ENCODE assay signal across 1 cellular context in the genomic region with DNA sequence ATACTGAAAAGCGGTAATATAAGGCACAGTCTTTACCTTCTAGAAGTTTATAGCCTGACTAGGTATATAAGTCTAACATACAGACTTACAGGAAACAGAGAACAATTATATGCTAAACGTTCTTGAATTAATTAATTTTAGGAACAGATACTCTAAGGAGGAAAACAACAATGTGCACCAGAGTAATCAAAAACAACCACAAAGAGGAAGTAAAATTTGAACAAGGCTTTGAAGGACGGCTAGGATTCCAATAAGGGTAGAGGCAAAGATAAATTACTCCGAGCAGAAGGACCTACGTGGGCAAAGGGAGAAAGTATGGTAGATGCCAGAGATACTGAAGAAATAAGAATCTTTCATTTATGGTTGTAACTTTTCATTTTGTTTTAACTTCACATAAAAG.
TF ChIP-seq lines count a peak whose summit lies in the region.

No MANE protein-coding gene starts in this region.

TF ChIP-seq in SK-N-SH, 30 proteins besides CTCF, POLR2A, EP300 and RAD21 (continued from another document):
- TF ChIP-seq, protein P1, sequence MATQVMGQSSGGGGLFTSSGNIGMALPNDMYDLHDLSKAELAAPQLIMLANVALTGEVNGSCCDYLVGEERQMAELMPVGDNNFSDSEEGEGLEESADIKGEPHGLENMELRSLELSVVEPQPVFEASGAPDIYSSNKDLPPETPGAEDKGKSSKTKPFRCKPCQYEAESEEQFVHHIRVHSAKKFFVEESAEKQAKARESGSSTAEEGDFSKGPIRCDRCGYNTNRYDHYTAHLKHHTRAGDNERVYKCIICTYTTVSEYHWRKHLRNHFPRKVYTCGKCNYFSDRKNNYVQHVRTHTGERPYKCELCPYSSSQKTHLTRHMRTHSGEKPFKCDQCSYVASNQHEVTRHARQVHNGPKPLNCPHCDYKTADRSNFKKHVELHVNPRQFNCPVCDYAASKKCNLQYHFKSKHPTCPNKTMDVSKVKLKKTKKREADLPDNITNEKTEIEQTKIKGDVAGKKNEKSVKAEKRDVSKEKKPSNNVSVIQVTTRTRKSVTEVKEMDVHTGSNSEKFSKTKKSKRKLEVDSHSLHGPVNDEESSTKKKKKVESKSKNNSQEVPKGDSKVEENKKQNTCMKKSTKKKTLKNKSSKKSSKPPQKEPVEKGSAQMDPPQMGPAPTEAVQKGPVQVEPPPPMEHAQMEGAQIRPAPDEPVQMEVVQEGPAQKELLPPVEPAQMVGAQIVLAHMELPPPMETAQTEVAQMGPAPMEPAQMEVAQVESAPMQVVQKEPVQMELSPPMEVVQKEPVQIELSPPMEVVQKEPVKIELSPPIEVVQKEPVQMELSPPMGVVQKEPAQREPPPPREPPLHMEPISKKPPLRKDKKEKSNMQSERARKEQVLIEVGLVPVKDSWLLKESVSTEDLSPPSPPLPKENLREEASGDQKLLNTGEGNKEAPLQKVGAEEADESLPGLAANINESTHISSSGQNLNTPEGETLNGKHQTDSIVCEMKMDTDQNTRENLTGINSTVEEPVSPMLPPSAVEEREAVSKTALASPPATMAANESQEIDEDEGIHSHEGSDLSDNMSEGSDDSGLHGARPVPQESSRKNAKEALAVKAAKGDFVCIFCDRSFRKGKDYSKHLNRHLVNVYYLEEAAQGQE (IDR thresholded peaks at IDR 0.05; ENCODE audit: low read depth, low read length), result no peak
- TF ChIP-seq SIN3A (IDR thresholded peaks at IDR 0.05; ENCODE audit: borderline replicate concordance, low read depth, low read length) (no peak), CHD2 (IDR thresholded peaks at IDR 0.05; ENCODE audit: low read length, partially characterized antibody) (no peak), FOSL2 (IDR thresholded peaks at IDR 0.05; ENCODE audit: borderline replicate concordance, low read depth) (no peak), SMC3 (IDR thresholded peaks at IDR 0.05; ENCODE audit: low read depth, low read length) (no peak), USF2 (IDR thresholded peaks at IDR 0.05; ENCODE audit: borderline replicate concordance, low read depth, low read length) (no peak), GABPA (IDR thresholded peaks at IDR 0.05; ENCODE audit: low read depth) (no peak), FOXM1 (IDR thresholded peaks at IDR 0.05; ENCODE audit: low read depth) (no peak), FOXJ3 (CRISPR knock-in tag; IDR thresholded peaks at IDR 0.05) (no peak), IRF3 (IDR thresholded peaks at IDR 0.05; ENCODE audit: low read depth, low read length) (no peak), NFIC (IDR thresholded peaks at IDR 0.05; ENCODE audit: borderline replicate concordance) (no peak), TCF12 (IDR thresholded peaks at IDR 0.05) (no peak), NRF1 (IDR thresholded peaks at IDR 0.05; ENCODE audit: low read depth, low read length) (no peak), TEAD4 (IDR thresholded peaks at IDR 0.05; ENCODE audit: borderline replicate concordance, insufficient read depth) (no peak)
- TF ChIP-seq, protein P2, sequence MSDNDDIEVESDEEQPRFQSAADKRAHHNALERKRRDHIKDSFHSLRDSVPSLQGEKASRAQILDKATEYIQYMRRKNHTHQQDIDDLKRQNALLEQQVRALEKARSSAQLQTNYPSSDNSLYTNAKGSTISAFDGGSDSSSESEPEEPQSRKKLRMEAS (IDR thresholded peaks at IDR 0.05; ENCODE audit: low read depth), result no peak
- TF ChIP-seq, protein P3, sequence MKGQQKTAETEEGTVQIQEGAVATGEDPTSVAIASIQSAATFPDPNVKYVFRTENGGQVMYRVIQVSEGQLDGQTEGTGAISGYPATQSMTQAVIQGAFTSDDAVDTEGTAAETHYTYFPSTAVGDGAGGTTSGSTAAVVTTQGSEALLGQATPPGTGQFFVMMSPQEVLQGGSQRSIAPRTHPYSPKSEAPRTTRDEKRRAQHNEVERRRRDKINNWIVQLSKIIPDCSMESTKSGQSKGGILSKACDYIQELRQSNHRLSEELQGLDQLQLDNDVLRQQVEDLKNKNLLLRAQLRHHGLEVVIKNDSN (IDR thresholded peaks at IDR 0.05; ENCODE audit: borderline replicate concordance, low read depth), result no peak
TF ChIP-seq in SK-N-SH: peak in this region for 0.
